Comparison of ENCODE assay signal across 33 cellular contexts in genomic region chr15:57280464-57280863, GRCh38.
"Had no signal": no experiment of that assay in that cellular context is flagged by ENCODE, and none has a peak within 500 bp of the region (broad histone marks: within the 10 kb centered on the region; RNA-seq: fewer than 3 reads in every experiment).

No MANE protein-coding gene starts in this region.

- DNase-seq: activated CD4-positive, alpha-beta memory T cell treated with anti-CD3 and anti-CD28 coated beads, Interleukin-2, amount 10 ng/mL, durations not matched to agents 7 days and 5 days; activated CD4-positive, alpha-beta T cell treated with anti-CD3 and anti-CD28 coated beads for 1 hour; activated CD4-positive, alpha-beta T cell treated with anti-CD3 and anti-CD28 coated beads for 4 hours; activated CD4-positive, alpha-beta T cell treated with anti-CD3 and anti-CD28 coated beads, Interleukin-2, amount 10 ng/mL, durations not matched to agents 7 days and 5 days; activated CD4-positive, alpha-beta T cell treated with anti-CD3 and anti-CD28 coated beads, Interleukin-2, amount 50 U/mL, for 4 hours; activated CD8-positive, alpha-beta memory T cell treated with anti-CD3 and anti-CD28 coated beads, Interleukin-2, amount 50 U/mL, for 48 hours; activated effector memory CD4-positive, alpha-beta T cell treated with Interleukin-2 at 50 U/mL for 16 hours; activated naive CD4-positive, alpha-beta T cell treated with anti-CD3 and anti-CD28 coated beads for 36 hours; activated naive CD8-positive, alpha-beta T cell treated with anti-CD3 and anti-CD28 coated beads for 36 hours; activated naive CD8-positive, alpha-beta T cell treated with anti-CD3 and anti-CD28 coated beads, Interleukin-2, amount 50 U/mL, for 24 hours; activated T-cell treated with anti-CD3 and anti-CD28 coated beads for 4 hours; activated T-cell treated with anti-CD3 and anti-CD28 coated beads, Interleukin-2, amount 50 U/mL, for 24 hours; adrenal gland; amygdala; central memory CD4-positive, alpha-beta T cell; cerebellar nuclear complex; colonic mucosa; effector CD8-positive, alpha-beta T cell; foreskin fibroblast; head of caudate nucleus; T-helper 1 cell; T-helper 17 cell; T1000; WERI-Rb-1 had no signal

- H3K4me1 ChIP-seq: adrenal gland, ascending aorta, breast epithelium, colonic mucosa had no signal

- H3K27ac ChIP-seq: adrenal gland, ascending aorta, breast epithelium, cardiac muscle cell, colonic mucosa, WERI-Rb-1 had no signal

- H3K9me3 ChIP-seq: adrenal gland, ascending aorta, breast epithelium, colonic mucosa had no signal

- H3K27ac Mint-ChIP-seq: activated CD4-positive, alpha-beta memory T cell treated with anti-CD3 and anti-CD28 coated beads, Interleukin-2, amount 10 ng/mL, durations not matched to agents 7 days and 5 days; activated CD4-positive, alpha-beta T cell treated with anti-CD3 and anti-CD28 coated beads, Interleukin-2, amount 10 ng/mL, durations not matched to agents 7 days and 5 days; activated naive CD4-positive, alpha-beta T cell treated with anti-CD3 and anti-CD28 coated beads for 36 hours; activated naive CD4-positive, alpha-beta T cell treated with anti-CD3 and anti-CD28 coated beads, Interleukin-2, amount 50 U/mL, for 24 hours; activated naive CD8-positive, alpha-beta T cell treated with anti-CD3 and anti-CD28 coated beads, Interleukin-2, amount 50 U/mL, for 24 hours; activated T-cell treated with anti-CD3 and anti-CD28 coated beads, Interleukin-2, amount 50 U/mL, for 24 hours; T-helper 17 cell; T-helper 2 cell treated with Interferon-gamma antibody and Interleukin-4, amounts not matched to agents 5 μg/mL and 100 μg/mL, for 36 hours had no signal

- ATAC-seq: activated naive CD8-positive, alpha-beta T cell treated with anti-CD3 and anti-CD28 coated beads, Interleukin-2, amount 50 U/mL, for 24 hours; activated T-helper 17 cell treated with anti-CD3 and anti-CD28 coated beads, Interleukin-2, amount 50 U/mL, for 72 hours; esophagus mucosa; T-helper 17 cell had no signal

- H3K9me3 Mint-ChIP-seq: activated CD4-positive, alpha-beta memory T cell treated with anti-CD3 and anti-CD28 coated beads, Interleukin-2, amount 10 ng/mL, durations not matched to agents 7 days and 5 days; activated CD4-positive, alpha-beta T cell treated with anti-CD3 and anti-CD28 coated beads, Interleukin-2, amount 10 ng/mL, durations not matched to agents 7 days and 5 days; activated naive CD4-positive, alpha-beta T cell treated with anti-CD3 and anti-CD28 coated beads for 36 hours; activated naive CD4-positive, alpha-beta T cell treated with anti-CD3 and anti-CD28 coated beads, Interleukin-2, amount 50 U/mL, for 24 hours; activated naive CD8-positive, alpha-beta T cell treated with anti-CD3 and anti-CD28 coated beads for 36 hours; activated naive CD8-positive, alpha-beta T cell treated with anti-CD3 and anti-CD28 coated beads, Interleukin-2, amount 50 U/mL, for 24 hours; activated T-cell treated with anti-CD3 and anti-CD28 coated beads, Interleukin-2, amount 50 U/mL, for 24 hours; activated T-helper 17 cell treated with anti-CD3 and anti-CD28 coated beads, Interleukin-2, amount 50 U/mL, for 72 hours; T-helper 2 cell treated with Interferon-gamma antibody and Interleukin-4, amounts not matched to agents 5 μg/mL and 100 μg/mL, for 36 hours had no signal

- H3K27me3 ChIP-seq: adrenal gland, ascending aorta, breast epithelium, cardiac muscle cell, colonic mucosa had no signal

- H3K36me3 ChIP-seq: breast epithelium, colonic mucosa had no signal

- H3K4me3 Mint-ChIP-seq: activated CD4-positive, alpha-beta memory T cell treated with anti-CD3 and anti-CD28 coated beads, Interleukin-2, amount 10 ng/mL, durations not matched to agents 7 days and 5 days; activated CD4-positive, alpha-beta T cell treated with anti-CD3 and anti-CD28 coated beads, Interleukin-2, amount 10 ng/mL, durations not matched to agents 7 days and 5 days; activated naive CD4-positive, alpha-beta T cell treated with anti-CD3 and anti-CD28 coated beads for 36 hours; activated naive CD4-positive, alpha-beta T cell treated with anti-CD3 and anti-CD28 coated beads, Interleukin-2, amount 50 U/mL, for 24 hours; activated naive CD8-positive, alpha-beta T cell treated with anti-CD3 and anti-CD28 coated beads for 36 hours; activated naive CD8-positive, alpha-beta T cell treated with anti-CD3 and anti-CD28 coated beads, Interleukin-2, amount 50 U/mL, for 24 hours; activated T-cell treated with anti-CD3 and anti-CD28 coated beads, Interleukin-2, amount 50 U/mL, for 24 hours; activated T-helper 17 cell treated with anti-CD3 and anti-CD28 coated beads, Interleukin-2, amount 50 U/mL, for 72 hours; brain; T-helper 17 cell; T-helper 2 cell treated with Interferon-gamma antibody and Interleukin-4, amounts not matched to agents 5 μg/mL and 100 μg/mL, for 36 hours had no signal

- H3K4me3 ChIP-seq: adrenal gland, ascending aorta, breast epithelium, cardiac muscle cell, colonic mucosa had no signal

- H3K4me1 Mint-ChIP-seq: activated naive CD8-positive, alpha-beta T cell treated with anti-CD3 and anti-CD28 coated beads for 36 hours had no signal

- H3K27me3 Mint-ChIP-seq: activated CD4-positive, alpha-beta memory T cell treated with anti-CD3 and anti-CD28 coated beads, Interleukin-2, amount 10 ng/mL, durations not matched to agents 7 days and 5 days; activated CD4-positive, alpha-beta T cell treated with anti-CD3 and anti-CD28 coated beads, Interleukin-2, amount 10 ng/mL, durations not matched to agents 7 days and 5 days; activated naive CD4-positive, alpha-beta T cell treated with anti-CD3 and anti-CD28 coated beads, Interleukin-2, amount 50 U/mL, for 24 hours; activated naive CD8-positive, alpha-beta T cell treated with anti-CD3 and anti-CD28 coated beads for 36 hours; activated naive CD8-positive, alpha-beta T cell treated with anti-CD3 and anti-CD28 coated beads, Interleukin-2, amount 50 U/mL, for 24 hours; activated T-cell treated with anti-CD3 and anti-CD28 coated beads, Interleukin-2, amount 50 U/mL, for 24 hours; activated T-helper 17 cell treated with anti-CD3 and anti-CD28 coated beads, Interleukin-2, amount 50 U/mL, for 72 hours; T-helper 17 cell had no signal

- FAIRE-seq: frontal cortex had no signal
